In genomic region chr19:55339225-55340143, GRCh38 we compare ENCODE assay signal across 1 cellular context.
A peak's percentile ranks its signal among the peaks of the same experiment; 100 is the strongest.
TF ChIP-seq lines count a peak whose summit lies in the region.

KMT5C (plus strand) TSS chr19:55339876; CDS start chr19:55341937, 2,061 bp downstream.

TF ChIP-seq in HepG2, 621 proteins besides CTCF, POLR2A, EP300 and RAD21 (continued from another document and continues in another):
- TF ChIP-seq GABPA (IDR thresholded peaks at IDR 0.05; ENCODE audit: low read depth, low read length) (peak; percentile 25; the same call in 1 of the 2 replicates), GABPA (CRISPR knock-in tag; IDR thresholded peaks at IDR 0.05; ENCODE audit: low read depth) (no peak), ELF4 (CRISPR knock-in tag; IDR thresholded peaks at IDR 0.05; ENCODE audit: borderline replicate concordance) (no peak), NFYC (CRISPR knock-in tag; IDR thresholded peaks at IDR 0.05) (peak; percentile 96), MEIS1 (CRISPR knock-in tag; IDR thresholded peaks at IDR 0.05; ENCODE audit: borderline replicate concordance) (peak; percentile 82; the same call in 1 of the 2 replicates), ZBTB25 (CRISPR knock-in tag; IDR thresholded peaks at IDR 0.05) (peak; percentile 44; the same call in 1 of the 2 replicates), ARID4A (CRISPR knock-in tag; IDR thresholded peaks at IDR 0.05; ENCODE audit: borderline replicate concordance) (peak; percentile 63; the same call in 1 of the 2 replicates), MAZ (IDR thresholded peaks at IDR 0.05; ENCODE audit: borderline replicate concordance, low read depth, low read length) (peak; percentile 93), MAZ (CRISPR knock-in tag; IDR thresholded peaks at IDR 0.05; ENCODE audit: low read depth) (peak; percentile 80; the same call in 1 of the 2 replicates), ZNF557 (CRISPR knock-in tag; IDR thresholded peaks at IDR 0.05) (no peak), MIXL1 (CRISPR knock-in tag; IDR thresholded peaks at IDR 0.05) (no peak), RFX5 (IDR thresholded peaks at IDR 0.05; ENCODE audit: low read depth, low read length) (peak; percentile 84), ATF1 (CRISPR knock-in tag; IDR thresholded peaks at IDR 0.05) (peak; percentile 94), GATAD1 (CRISPR knock-in tag; IDR thresholded peaks at IDR 0.05) (0 out of 2 replicates have a peak, but pooled peaks have one; percentile 58), ZNF646 (CRISPR knock-in tag; IDR thresholded peaks at IDR 0.05) (no peak), ZNF256 (CRISPR knock-in tag; conservative IDR thresholded peaks at IDR 0.05) (no peak), YEATS2 (CRISPR knock-in tag; IDR thresholded peaks at IDR 0.05; ENCODE audit: borderline replicate concordance) (0 out of 2 replicates have a peak, but pooled peaks have one; percentile 41), MXI1 (IDR thresholded peaks at IDR 0.05; ENCODE audit: borderline replicate concordance, low read depth, low read length) (peak; percentile 81; the same call in 1 of the 3 replicates), ETS1 (CRISPR knock-in tag; IDR thresholded peaks at IDR 0.05) (no peak), DRAP1 (CRISPR knock-in tag; IDR thresholded peaks at IDR 0.05) (peak; percentile 90), MLXIP (CRISPR knock-in tag; IDR thresholded peaks at IDR 0.05; ENCODE audit: borderline replicate concordance) (no peak), ZNF761 (CRISPR knock-in tag; conservative IDR thresholded peaks at IDR 0.05) (no peak), GMEB1 (CRISPR knock-in tag; IDR thresholded peaks at IDR 0.05; ENCODE audit: borderline replicate concordance) (peak; percentile 28; the same call in 1 of the 2 replicates), PHF21A (CRISPR knock-in tag; IDR thresholded peaks at IDR 0.05) (peak; percentile 36; the same call in 1 of the 2 replicates), MED1 (CRISPR knock-in tag; IDR thresholded peaks at IDR 0.05) (no peak; the same call in 1 of the 2 replicates), ZBTB49 (CRISPR knock-in tag; IDR thresholded peaks at IDR 0.05; ENCODE audit: borderline replicate concordance) (no peak)
